Comparison of ENCODE assay signal across 9 cellular contexts in the genomic region with DNA sequence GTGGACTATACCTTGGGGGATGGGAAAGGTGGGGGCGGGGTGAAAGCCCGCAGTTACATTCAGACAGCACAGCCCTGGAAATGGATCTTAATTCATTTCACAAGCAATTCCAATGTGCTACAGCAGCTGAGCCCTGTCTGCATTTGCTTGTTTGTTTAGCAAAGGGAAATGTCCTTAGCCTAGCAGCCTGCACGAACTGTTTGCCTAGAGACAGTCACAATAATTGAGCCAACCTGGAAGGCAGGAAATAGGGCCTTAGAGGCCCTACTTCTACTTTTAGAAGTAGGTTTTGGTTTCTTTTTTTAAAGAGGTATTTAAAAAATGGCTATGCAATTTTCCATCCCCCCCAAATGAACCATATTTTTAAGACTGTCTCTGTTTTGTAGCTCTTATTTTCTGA.
A peak's percentile ranks its signal among the peaks of the same experiment; 100 is the strongest.
DNase-seq lines count a peak whose midpoint lies in the region; ATAC-seq, FAIRE-seq and TF ChIP-seq lines count a peak whose summit lies in the region.
"Had no signal": no experiment of that assay in that cellular context is flagged by ENCODE, and none has a peak within 500 bp of the region (broad histone marks: within the 10 kb centered on the region; RNA-seq: fewer than 3 reads in every experiment).

No MANE protein-coding gene starts in this region.

- TF ChIP-seq CTCF in prostate gland (IDR thresholded peaks at IDR 0.05), result no peak
- TF ChIP-seq CTCF in natural killer cell (IDR thresholded peaks at IDR 0.05), result no peak
- TF ChIP-seq CTCF in foreskin keratinocyte (conservative IDR thresholded peaks at IDR 0.05), result no peak

- peak overlapping the region; percentile 55 for H3K4me3 Mint-ChIP-seq in activated naive CD8-positive, alpha-beta T cell treated with anti-CD3 and anti-CD28 coated beads, Interleukin-2, amount 10 ng/mL, durations not matched to agents 7 days and 5 days
- no peak overlapping the region for H3K4me3 Mint-ChIP-seq in natural killer cell
- H3K4me3 Mint-ChIP-seq: neural crest cell had no signal

- TF ChIP-seq POLR2A in prostate gland (IDR thresholded peaks at IDR 0.05), result no peak
- no peak for TF ChIP-seq POLR2A in H54 (IDR thresholded peaks at IDR 0.05; ENCODE audit: low read depth, low read length)

- no peaks in the 10 kb centered on the region for H3K27me3 ChIP-seq in prostate gland (replicated peaks; ENCODE audit: insufficient read depth)
- no peaks in the 10 kb centered on the region for H3K27me3 ChIP-seq in foreskin keratinocyte

- no peaks in the 10 kb centered on the region for H3K36me3 ChIP-seq in prostate gland

- peaks cover 25% of the 10 kb centered on the region for H3K36me3 Mint-ChIP-seq in activated naive CD8-positive, alpha-beta T cell treated with anti-CD3 and anti-CD28 coated beads, Interleukin-2, amount 10 ng/mL, durations not matched to agents 7 days and 5 days
- peaks cover 2% of the 10 kb centered on the region for H3K36me3 Mint-ChIP-seq in natural killer cell

- 22% methylated on average over 3 of the region's 3 CpGs for WGBS in prostate gland

- peaks cover 13% of the 10 kb centered on the region for H3K4me1 Mint-ChIP-seq in activated naive CD8-positive, alpha-beta T cell treated with anti-CD3 and anti-CD28 coated beads, Interleukin-2, amount 10 ng/mL, durations not matched to agents 7 days and 5 days
- no peaks in the 10 kb centered on the region for H3K4me1 Mint-ChIP-seq in natural killer cell

- no peaks in the 10 kb centered on the region for H3K9me3 ChIP-seq in prostate gland

- H3K9me3 Mint-ChIP-seq in activated naive CD8-positive, alpha-beta T cell treated with anti-CD3 and anti-CD28 coated beads, Interleukin-2, amount 10 ng/mL, durations not matched to agents 7 days and 5 days, result peaks cover 9% of the 10 kb centered on the region
- peaks cover 3% of the 10 kb centered on the region in 2 donors for H3K9me3 Mint-ChIP-seq in natural killer cell
- H3K9me3 Mint-ChIP-seq: neural crest cell had no signal

- H3K27me3 Mint-ChIP-seq in activated naive CD8-positive, alpha-beta T cell treated with anti-CD3 and anti-CD28 coated beads, Interleukin-2, amount 10 ng/mL, durations not matched to agents 7 days and 5 days, result no peaks in the 10 kb centered on the region
- H3K27me3 Mint-ChIP-seq in natural killer cell (ENCODE audit: low read depth in 2 of 2), result peaks cover 4 to 7% of the 10 kb centered on the region in 2 donors

- ATAC-seq in GM19397 (IDR thresholded peaks at IDR 0.05; ENCODE audit: unreplicated experiment) (peak; percentile 72), natural killer cell (no peak), foreskin keratinocyte (no peak)
- ATAC-seq in activated naive CD8-positive, alpha-beta T cell treated with anti-CD3 and anti-CD28 coated beads, Interleukin-2, amount 10 ng/mL, durations not matched to agents 7 days and 5 days (ENCODE audit: low read depth), result peak; percentile 97

- H3K27ac Mint-ChIP-seq in activated naive CD8-positive, alpha-beta T cell treated with anti-CD3 and anti-CD28 coated beads, Interleukin-2, amount 10 ng/mL, durations not matched to agents 7 days and 5 days, result peak overlapping the region; percentile 88
- H3K27ac Mint-ChIP-seq in natural killer cell, result no peak overlapping the region

- no peak overlapping the region for H3K4me3 ChIP-seq in prostate gland

- FAIRE-seq in H54 (lab: Jason Lieb, UNC), result no peak

- peaks cover 3% of the 10 kb centered on the region for H3K4me1 ChIP-seq in prostate gland (replicated peaks)
- H3K4me1 ChIP-seq in foreskin keratinocyte, result no peaks in the 10 kb centered on the region

- peak overlapping the region; percentile 36 to 41 for H3K27ac ChIP-seq in prostate gland
- H3K27ac ChIP-seq in foreskin keratinocyte, result no peak overlapping the region

- POLR2A ChIA-PET in activated naive CD8-positive, alpha-beta T cell treated with anti-CD3 and anti-CD28 coated beads, Interleukin-2, amount 10 ng/mL, durations not matched to agents 7 days and 5 days (lab: Charles Lee), result interaction anchor here (0.8 to 1.3 kb wide), 3 partner anchors 13 to 524 kb away, joined by 3 to 4 read pairs (median 4); a partner anchor contains a TSS

- DNase-seq in DMS79 (lab: John Stamatoyannopoulos, UW), result peak; percentile 14
- peak; percentile 57 for DNase-seq in HT-29 (ENCODE audit: low spot score)
- no peak for DNase-seq in activated naive CD8-positive, alpha-beta T cell treated with anti-CD3 and anti-CD28 coated beads, Interleukin-2, amount 10 ng/mL, durations not matched to agents 7 days and 5 days
- DNase-seq in prostate gland (ENCODE audit: low spot score), result peak; percentile 31
- DNase-seq in natural killer cell, result no peak
- no peak for DNase-seq in H54 (ENCODE audit: insufficient read length, low spot score)
- no peak for DNase-seq in foreskin keratinocyte

- intact Hi-C loops in prostate gland (cut with DNase I), result no loop called here
- intact Hi-C loops in natural killer cell (cut with micrococcal nuclease), result no loop called here

Comparison
In these comparisons a context has a peak if more than half of its experiments do, and no peak if none do; other contexts are left out.
1. DNase-seq: peak in DMS79 (single experiment), HT-29 (single experiment) and prostate gland (single experiment); none in activated naive CD8-positive, alpha-beta T cell treated with anti-CD3 and anti-CD28 coated beads, Interleukin-2, amount 10 ng/mL, durations not matched to agents 7 days and 5 days (single experiment), natural killer cell (single experiment), H54 (single experiment) and foreskin keratinocyte (0 of 2).
2. ATAC-seq: peak in GM19397 (single experiment) and activated naive CD8-positive, alpha-beta T cell treated with anti-CD3 and anti-CD28 coated beads, Interleukin-2, amount 10 ng/mL, durations not matched to agents 7 days and 5 days (single experiment); none in natural killer cell (0 of 3) and foreskin keratinocyte (single experiment).